Comparison of ENCODE assay signal across 8 cellular contexts in genomic region chr11:119066481-119066880, GRCh38.
DNase-seq lines count a peak whose midpoint lies in the region; ATAC-seq and TF ChIP-seq lines count a peak whose summit lies in the region.

No MANE protein-coding gene starts in this region.

- TF ChIP-seq CTCF in GM12864 (IDR thresholded peaks at IDR 0.05; ENCODE audit: low read depth, low read length, missing control alignments): no peak

- ATAC-seq in HG03342 (IDR thresholded peaks at IDR 0.05; ENCODE audit: unreplicated experiment): no peak

- H3K27me3 ChIP-seq in rectal smooth muscle tissue (ENCODE audit: control insufficient read depth, insufficient read depth, low read length): no peaks in the 10 kb centered on the region

- H3K27ac ChIP-seq in epithelial cell of prostate (peak overlapping the region; percentile 82), rectal smooth muscle tissue (ENCODE audit: low read depth, low read length) (peak overlapping the region; percentile 87)

- peak overlapping the region; percentile 58 for H3K4me3 ChIP-seq in GM12864 (ENCODE audit: low read depth, low read length)
- H3K4me3 ChIP-seq in rectal smooth muscle tissue (ENCODE audit: low read length): no peak overlapping the region

- no peaks in the 10 kb centered on the region for H3K4me1 ChIP-seq in rectal smooth muscle tissue (ENCODE audit: control insufficient read depth, insufficient read depth, low read length)

- peaks cover 6% of the 10 kb centered on the region for H3K36me3 ChIP-seq in rectal smooth muscle tissue (ENCODE audit: control insufficient read depth, insufficient read depth, low read length)

- H3K9ac ChIP-seq in rectal smooth muscle tissue (ENCODE audit: low read length): no peak overlapping the region

- DNase-seq in GM12864 (ENCODE audit: low read depth): no peak
- DNase-seq in OCI-M1 (lab: John Stamatoyannopoulos, UW): peak; percentile 61
- no peak for DNase-seq in epithelial cell of prostate (ENCODE audit: low read depth, low spot score)
- no peak for DNase-seq in NK-92 (lab: John Stamatoyannopoulos, UW; ENCODE audit: unreplicated experiment)
- no peak for DNase-seq in NCI-H524 treated with DMSO at 0.1 percent for 48 hours (lab: John Stamatoyannopoulos, UW)
- no peak for DNase-seq in NCI-H1092 (lab: John Stamatoyannopoulos, UW)
